21 cellular contexts compared by ENCODE assay signal in genomic region chr11:24779791-24780190, GRCh38.
DNase-seq lines count a peak whose midpoint lies in the region; ATAC-seq, FAIRE-seq and TF ChIP-seq lines count a peak whose summit lies in the region.
"Had no signal": no experiment of that assay in that cellular context is flagged by ENCODE, and none has a peak within 500 bp of the region (broad histone marks: within the 10 kb centered on the region; RNA-seq: fewer than 3 reads in every experiment).

No MANE protein-coding gene starts in this region.

- no peak for ATAC-seq in SK-N-SH treated with all-trans-retinoic acid at 6 μM for 48 hours
- no peak for ATAC-seq in naive thymus-derived CD4-positive, alpha-beta T cell

- peak; percentile 39; the same call in 1 of the 2 replicates for TF ChIP-seq RAD21 in SK-N-SH (IDR thresholded peaks at IDR 0.05; ENCODE audit: low read length)

- H3K9me3 ChIP-seq in SK-N-SH (no peaks in the 10 kb centered on the region), OCI-LY3 (ENCODE audit: insufficient read depth, low read length) (no peaks in the 10 kb centered on the region), endothelial cell of umbilical vein (replicated peaks; ENCODE audit: control insufficient read depth, insufficient read depth, low read length) (no peaks in the 10 kb centered on the region)
- H3K9me3 ChIP-seq in naive thymus-derived CD4-positive, alpha-beta T cell (ENCODE audit: control insufficient read depth in 2 of 3, low read length in 3 of 3) = no peaks in the 10 kb centered on the region
- H3K9me3 ChIP-seq: esophagus muscularis mucosa, MG63, right atrium auricular region had no signal

- H3F3A ChIP-seq in SK-N-SH (replicated peaks; ENCODE audit: insufficient read depth) = no peaks in the 10 kb centered on the region

- H3K4me3 ChIP-seq in SK-N-SH (ENCODE audit: low read depth in 2 of 2, low read length in 1 of 2) (no peak overlapping the region), OCI-LY3 (ENCODE audit: low read length) (no peak overlapping the region), endothelial cell of umbilical vein (replicated peaks in 1 of 3; ENCODE audit: insufficient read depth in 1 of 3, low read depth in 1 of 3, low read length in 3 of 3) (no peak overlapping the region), retinal pigment epithelial cell (ENCODE audit: low read length) (no peak overlapping the region)
- no peak overlapping the region for H3K4me3 ChIP-seq in naive thymus-derived CD4-positive, alpha-beta T cell (ENCODE audit: low read length)
- H3K4me3 ChIP-seq: esophagus muscularis mucosa, MG63, right atrium auricular region had no signal

- H3K4me2 ChIP-seq in SK-N-SH = no peak overlapping the region
- no peak overlapping the region for H3K4me2 ChIP-seq in OCI-LY3 (ENCODE audit: low read length)
- H3K4me2 ChIP-seq in endothelial cell of umbilical vein (ENCODE audit: insufficient read depth, low read length) = no peak overlapping the region

- dilution Hi-C loops in endothelial cell of umbilical vein (cut with MboI; ENCODE audit: extremely low pct_ligation_motif_present, low sequenced_read_pairs) = no loop called here

- H3K9me3 Mint-ChIP-seq in naive thymus-derived CD4-positive, alpha-beta T cell = peaks cover 0 to 7% (median 4%) of the 10 kb centered on the region in 11 donors
- H3K9me3 Mint-ChIP-seq: mesothelial cell of epicardium had no signal

- H3K4me1 ChIP-seq in SK-N-SH (ENCODE audit: control insufficient read depth in 1 of 2, insufficient read depth in 2 of 2, low read depth in 1 of 2, low read length in 1 of 2) = no peaks in the 10 kb centered on the region
- peaks cover 6% of the 10 kb centered on the region; the same call in 1 of the 2 replicates for H3K4me1 ChIP-seq in OCI-LY3 (ENCODE audit: low read length)
- H3K4me1 ChIP-seq in endothelial cell of umbilical vein (ENCODE audit: control insufficient read depth, extremely low read depth, insufficient read depth, low read length) = no peaks in the 10 kb centered on the region
- no peaks in the 10 kb centered on the region for H3K4me1 ChIP-seq in naive thymus-derived CD4-positive, alpha-beta T cell (ENCODE audit: control insufficient read depth in 2 of 2, insufficient read depth in 2 of 2, low read length in 2 of 2)
- H3K4me1 ChIP-seq: esophagus muscularis mucosa, right atrium auricular region had no signal

- no peaks in the 10 kb centered on the region for H4K20me1 ChIP-seq in SK-N-SH (ENCODE audit: insufficient read depth)
- no peaks in the 10 kb centered on the region for H4K20me1 ChIP-seq in OCI-LY3 (ENCODE audit: insufficient read depth, low read length)
- H4K20me1 ChIP-seq in endothelial cell of umbilical vein (replicated peaks; ENCODE audit: control insufficient read depth, extremely low read depth, insufficient read depth, low read length) = no peaks in the 10 kb centered on the region

- H3K36me3 ChIP-seq in SK-N-SH (replicated peaks in 1 of 2; ENCODE audit: control insufficient read depth in 1 of 2, insufficient read depth in 2 of 2, low read length in 1 of 2) = no peaks in the 10 kb centered on the region
- no peaks in the 10 kb centered on the region for H3K36me3 ChIP-seq in OCI-LY3 (replicated peaks; ENCODE audit: low read depth, low read length)
- no peaks in the 10 kb centered on the region for H3K36me3 ChIP-seq in endothelial cell of umbilical vein (ENCODE audit: control insufficient read depth in 2 of 2, extremely low read depth in 1 of 2, insufficient read depth in 2 of 2, low read length in 2 of 2)
- no peaks in the 10 kb centered on the region for H3K36me3 ChIP-seq in naive thymus-derived CD4-positive, alpha-beta T cell (ENCODE audit: control insufficient read depth in 2 of 3, insufficient read depth in 3 of 3, low read length in 3 of 3)
- H3K36me3 ChIP-seq: esophagus muscularis mucosa, MG63, right atrium auricular region had no signal

- H3K79me2 ChIP-seq in SK-N-SH (ENCODE audit: insufficient read depth) = no peaks in the 10 kb centered on the region
- H3K79me2 ChIP-seq in OCI-LY3 (ENCODE audit: low read length) = no peaks in the 10 kb centered on the region
- no peaks in the 10 kb centered on the region for H3K79me2 ChIP-seq in endothelial cell of umbilical vein (ENCODE audit: control insufficient read depth, insufficient read depth, low read length)

- 37% methylated on average over 2 of the region's 2 CpGs for WGBS in SK-N-SH (ENCODE audit: low lambda C conversion rate)

- H2AFZ ChIP-seq in SK-N-SH (ENCODE audit: low read depth) = no peak overlapping the region
- no peak overlapping the region for H2AFZ ChIP-seq in OCI-LY3 (ENCODE audit: low read depth, low read length)
- H2AFZ ChIP-seq in endothelial cell of umbilical vein (ENCODE audit: low read depth, low read length) = no peak overlapping the region

- DNase-seq in SK-N-SH (peak; percentile 2), endothelial cell of umbilical vein (ENCODE audit: low read depth, low spot score) (peak; percentile 14), retinal pigment epithelial cell (ENCODE audit: low read depth) (no peak), hypothalamus (lab: John Stamatoyannopoulos, UW) (no peak)
- DNase-seq in naive thymus-derived CD4-positive, alpha-beta T cell = no peak
- DNase-seq in activated CD8-positive, alpha-beta memory T cell treated with anti-CD3 and anti-CD28 coated beads for 24 hours = no peak
- DNase-seq: activated CD4-positive, alpha-beta T cell treated with anti-CD3 and anti-CD28 coated beads, Interleukin-2, amount 10 ng/mL, durations not matched to agents 24 days and 14 days; activated naive CD4-positive, alpha-beta T cell treated with Interleukin-2 at 50 U/mL for 16 hours; CD4-positive, alpha-beta T cell; DND-41; kidney; MG63; NCI-H1694; stimulated activated naive CD4-positive, alpha-beta T cell treated with Interleukin-2 at 50 U/mL for 16 hours; T-helper 9 cell had no signal

- H3K27me3 Mint-ChIP-seq in naive thymus-derived CD4-positive, alpha-beta T cell = no peaks in the 10 kb centered on the region
- H3K27me3 Mint-ChIP-seq: activated CD4-positive, alpha-beta T cell treated with anti-CD3 and anti-CD28 coated beads, Interleukin-2, amount 10 ng/mL, durations not matched to agents 24 days and 14 days; CD4-positive, alpha-beta T cell had no signal

- intact Hi-C loops in endothelial cell of umbilical vein (cut with micrococcal nuclease) = loop anchor here (1.0 to 5.0 kb wide), 2 partner anchors 953 to 1448 kb away; no protein-coding TSS in a partner anchor
- intact Hi-C loops in naive thymus-derived CD4-positive, alpha-beta T cell (cut with micrococcal nuclease) = no loop called here

- no peak for TF ChIP-seq POLR2A in endothelial cell of umbilical vein (IDR thresholded peaks at IDR 0.05; ENCODE audit: low read depth, low read length)

- H3K27me3 ChIP-seq in SK-N-SH (ENCODE audit: insufficient read depth) (no peaks in the 10 kb centered on the region), OCI-LY3 (ENCODE audit: low read depth, low read length) (no peaks in the 10 kb centered on the region), endothelial cell of umbilical vein (ENCODE audit: control insufficient read depth in 2 of 2, insufficient read depth in 2 of 2, low read length in 2 of 2) (no peaks in the 10 kb centered on the region)
- no peaks in the 10 kb centered on the region for H3K27me3 ChIP-seq in naive thymus-derived CD4-positive, alpha-beta T cell (ENCODE audit: control insufficient read depth in 2 of 2, insufficient read depth in 2 of 2, low read length in 2 of 2)
- H3K27me3 ChIP-seq: esophagus muscularis mucosa, MG63, right atrium auricular region had no signal

- POLR2A ChIA-PET in SK-N-SH (lab: Yijun Ruan, JAX) (no interaction called here), endothelial cell of umbilical vein (lab: Charles Lee) (no interaction called here)
- POLR2A ChIA-PET in naive thymus-derived CD4-positive, alpha-beta T cell (lab: Charles Lee) = no interaction called here

- no peak overlapping the region for H3K27ac Mint-ChIP-seq in naive thymus-derived CD4-positive, alpha-beta T cell
- H3K27ac Mint-ChIP-seq: activated CD4-positive, alpha-beta T cell treated with anti-CD3 and anti-CD28 coated beads, Interleukin-2, amount 10 ng/mL, durations not matched to agents 24 days and 14 days; CD4-positive, alpha-beta T cell; mesothelial cell of epicardium had no signal

- H3K9ac ChIP-seq in SK-N-SH (no peak overlapping the region), OCI-LY3 (ENCODE audit: low read length) (no peak overlapping the region), endothelial cell of umbilical vein (replicated peaks; ENCODE audit: extremely low read depth, insufficient read depth, low read length) (no peak overlapping the region)

- H3K9me2 ChIP-seq in SK-N-SH = no peaks in the 10 kb centered on the region

- BruUV-seq in endothelial cell of umbilical vein (replicated peaks; lab: Mats Ljungman, UMichigan) = no TSS peak

- CTCF ChIA-PET in SK-N-SH (lab: Yijun Ruan, JAX) = interaction anchor here (1.3 kb wide), 1 partner anchor 12 kb away, joined by 3 read pairs; no protein-coding TSS in a partner anchor
- CTCF ChIA-PET in endothelial cell of umbilical vein (lab: Charles Lee) = interaction anchor here (0.6 to 0.8 kb wide), 2 partner anchors 12 to 13 kb away, joined by 3 to 4 read pairs; no protein-coding TSS in a partner anchor
- CTCF ChIA-PET in naive thymus-derived CD4-positive, alpha-beta T cell (lab: Charles Lee) = no interaction called here

- H3K4me3 Mint-ChIP-seq in naive thymus-derived CD4-positive, alpha-beta T cell = no peak overlapping the region
- H3K4me3 Mint-ChIP-seq: activated CD4-positive, alpha-beta T cell treated with anti-CD3 and anti-CD28 coated beads, Interleukin-2, amount 10 ng/mL, durations not matched to agents 24 days and 14 days; CD4-positive, alpha-beta T cell; mesothelial cell of epicardium had no signal

- H3K36me3 Mint-ChIP-seq in naive thymus-derived CD4-positive, alpha-beta T cell = no peaks in the 10 kb centered on the region
- H3K36me3 Mint-ChIP-seq: mesothelial cell of epicardium had no signal

- no peak for FAIRE-seq in endothelial cell of umbilical vein (lab: Jason Lieb, UNC)
- FAIRE-seq: GM18507, kidney had no signal

- H3K27ac ChIP-seq in SK-N-SH (ENCODE audit: low read depth in 2 of 2, low read length in 1 of 2) (no peak overlapping the region), OCI-LY3 (ENCODE audit: low read length) (no peak overlapping the region), endothelial cell of umbilical vein (ENCODE audit: insufficient read depth, low read depth, low read length) (no peak overlapping the region)
- no peak overlapping the region for H3K27ac ChIP-seq in naive thymus-derived CD4-positive, alpha-beta T cell (ENCODE audit: low read depth, low read length)
- H3K27ac ChIP-seq: esophagus muscularis mucosa, right atrium auricular region had no signal

- no peak for TF ChIP-seq EP300 in SK-N-SH (IDR thresholded peaks at IDR 0.05; ENCODE audit: borderline replicate concordance in 1 of 2, low read depth in 1 of 2, low read length in 1 of 2)

- no peaks in the 10 kb centered on the region for H3K9me1 ChIP-seq in endothelial cell of umbilical vein (replicated peaks; ENCODE audit: control insufficient read depth, extremely low read depth, insufficient read depth, low read length)

- H3K4me1 Mint-ChIP-seq in naive thymus-derived CD4-positive, alpha-beta T cell = no peaks in the 10 kb centered on the region
- H3K4me1 Mint-ChIP-seq: activated CD4-positive, alpha-beta T cell treated with anti-CD3 and anti-CD28 coated beads, Interleukin-2, amount 10 ng/mL, durations not matched to agents 24 days and 14 days had no signal

- TF ChIP-seq CTCF in SK-N-SH (IDR thresholded peaks at IDR 0.05) (peak; percentile 23; the same call in 1 of the 2 replicates), OCI-LY3 (IDR thresholded peaks at IDR 0.05; ENCODE audit: low read depth, low read length) (peak; percentile 28), endothelial cell of umbilical vein (IDR thresholded peaks at IDR 0.05; ENCODE audit: extremely low read depth in 1 of 2, insufficient read depth in 1 of 2, low read depth in 1 of 2, low read length in 2 of 2) (peak in 1 of 2 donors; percentile 37), retinal pigment epithelial cell (conservative IDR thresholded peaks at IDR 0.05; ENCODE audit: low read depth, low read length) (peak; percentile 54)

Comparison
In these comparisons a context has a peak if more than half of its experiments do, and no peak if none do; other contexts are left out.
1. DNase-seq: peak in SK-N-SH (single experiment) and endothelial cell of umbilical vein (single experiment); none in retinal pigment epithelial cell (single experiment), hypothalamus (0 of 51), naive thymus-derived CD4-positive, alpha-beta T cell (0 of 9) and activated CD8-positive, alpha-beta memory T cell treated with anti-CD3 and anti-CD28 coated beads for 24 hours (single experiment).